In genomic region chr14:88961214-88961613, GRCh38 we compare ENCODE assay signal across 19 cellular contexts.
"Had no signal": no experiment of that assay in that cellular context is flagged by ENCODE, and none has a peak within 500 bp of the region (broad histone marks: within the 10 kb centered on the region; RNA-seq: fewer than 3 reads in every experiment).

No MANE protein-coding gene starts in this region.

- H3K9me3 Mint-ChIP-seq: activated CD8-positive, alpha-beta T cell treated with anti-CD3 and anti-CD28 coated beads for 36 hours; activated naive CD8-positive, alpha-beta T cell treated with anti-CD3 and anti-CD28 coated beads for 36 hours; memory B cell; nephron had no signal

- H3K27ac Mint-ChIP-seq: activated CD8-positive, alpha-beta T cell treated with anti-CD3 and anti-CD28 coated beads for 36 hours; activated naive CD8-positive, alpha-beta T cell treated with anti-CD3 and anti-CD28 coated beads for 36 hours; memory B cell; nephron had no signal

- H3K27ac ChIP-seq: breast epithelium, left ventricle myocardium inferior, psoas muscle, stomach, WERI-Rb-1 had no signal

- H3K4me3 Mint-ChIP-seq: activated CD8-positive, alpha-beta T cell treated with anti-CD3 and anti-CD28 coated beads for 36 hours; activated naive CD8-positive, alpha-beta T cell treated with anti-CD3 and anti-CD28 coated beads for 36 hours; memory B cell; nephron had no signal

- H3K36me3 Mint-ChIP-seq: activated naive CD8-positive, alpha-beta T cell treated with anti-CD3 and anti-CD28 coated beads for 36 hours; memory B cell had no signal

- H3K9me3 ChIP-seq: breast epithelium, left ventricle myocardium inferior, psoas muscle, stomach had no signal

- H3K4me1 ChIP-seq: breast epithelium, left ventricle myocardium inferior, psoas muscle had no signal

- H3K4me3 ChIP-seq: breast epithelium, left ventricle myocardium inferior, psoas muscle, stomach had no signal

- H3K4me1 Mint-ChIP-seq: activated naive CD8-positive, alpha-beta T cell treated with anti-CD3 and anti-CD28 coated beads for 36 hours; memory B cell; nephron had no signal

- ATAC-seq: activated CD8-positive, alpha-beta T cell treated with anti-CD3 and anti-CD28 coated beads for 36 hours; psoas muscle; sciatic nerve; SK-N-SH treated with all-trans-retinoic acid at 6 μM for 48 hours had no signal

- DNase-seq: activated CD8-positive, alpha-beta T cell treated with anti-CD3 and anti-CD28 coated beads for 36 hours; activated gamma-delta T cell treated with Interleukin-2 at 50 U/mL for 16 hours; activated naive CD8-positive, alpha-beta T cell treated with anti-CD3 and anti-CD28 coated beads for 36 hours; activated T-cell treated with anti-CD3 and anti-CD28 coated beads, Interleukin-2, amount 50 U/mL, for 48 hours; erythroblast; islet precursor cell; left ventricle myocardium inferior; psoas muscle; stimulated activated CD4-positive, alpha-beta T cell treated with anti-CD3 and anti-CD28 coated beads, Interleukin-12 subunit alpha, Interleukin-12 subunit beta, amount 100 ng/mL, for 4 hours; stimulated activated CD4-positive, alpha-beta T cell treated with anti-CD3 and anti-CD28 coated beads, Interleukin-2, amount 100 ng/mL, for 24 hours; stomach; T-helper 1 cell; T1000; WERI-Rb-1 had no signal

- H3K27me3 ChIP-seq: breast epithelium had no signal

- H3K36me3 ChIP-seq: breast epithelium, left ventricle myocardium inferior, stomach, WERI-Rb-1 had no signal
